20 cellular contexts compared by ENCODE assay signal in genomic region chr21:21279193-21279901, GRCh38.
DNase-seq lines count a peak whose midpoint lies in the region; ATAC-seq, FAIRE-seq and TF ChIP-seq lines count a peak whose summit lies in the region.
"Had no signal": no experiment of that assay in that cellular context is flagged by ENCODE, and none has a peak within 500 bp of the region (broad histone marks: within the 10 kb centered on the region; RNA-seq: fewer than 3 reads in every experiment).

No MANE protein-coding gene starts in this region.

- POLR2A ChIA-PET in HepG2 (lab: Yijun Ruan, JAX), result no interaction called here

- H3K79me2 ChIP-seq in HepG2 (ENCODE audit: insufficient read depth, low read length), result no peaks in the 10 kb centered on the region
- H3K79me2 ChIP-seq in SU-DHL-6 (ENCODE audit: insufficient read depth, low read length), result no peaks in the 10 kb centered on the region

- TF ChIP-seq EP300 in HepG2 (IDR thresholded peaks at IDR 0.05; ENCODE audit: low read depth in 2 of 2, low read length in 2 of 2), result no peak
- TF ChIP-seq EP300 in HepG2 (CRISPR knock-in tag; IDR thresholded peaks at IDR 0.05; ENCODE audit: borderline replicate concordance), result no peak

- ATAC-seq in HepG2 (no peak), left lobe of liver (peak; percentile 84), GM21447 (IDR thresholded peaks at IDR 0.05; ENCODE audit: unreplicated experiment) (no peak)
- ATAC-seq: GM12878, HCT116 had no signal

- CTCF ChIA-PET in HepG2 (lab: Yijun Ruan, JAX; ENCODE audit: low intra/inter-chr PET ratio, low total read pairs), result no interaction called here

- H3K4me1 ChIP-seq in liver (ENCODE audit: control insufficient read depth in 4 of 4, insufficient read depth in 4 of 4, low read length in 3 of 4) (peaks cover 0 to 14% (median 7%) of the 10 kb centered on the region in 4 donors), HepG2 (ENCODE audit: insufficient read depth, low read length) (no peaks in the 10 kb centered on the region), testis (no peaks in the 10 kb centered on the region)
- H3K4me1 ChIP-seq: BLaER1 had no signal

- H3K4me3 ChIP-seq in liver (ENCODE audit: low read depth in 1 of 3, low read length in 3 of 3) (peak overlapping the region in 2 of 3 donors; percentile 14 to 16), HepG2 (replicated peaks in 1 of 3; ENCODE audit: insufficient read depth in 1 of 3, low read depth in 2 of 3, low read length in 3 of 3) (no peak overlapping the region), SU-DHL-6 (ENCODE audit: insufficient read depth, low read length, poor library complexity, severe bottlenecking) (no peak overlapping the region), testis (no peak overlapping the region)
- H3K4me3 ChIP-seq: BLaER1, GM12878 had no signal

- TF ChIP-seq RAD21 in liver (IDR thresholded peaks at IDR 0.05) (no peak), HepG2 (CRISPR knock-in tag; IDR thresholded peaks at IDR 0.05) (no peak)

- intact Hi-C loops in HepG2 (cut with micrococcal nuclease; ENCODE audit: unreplicated experiment), result no loop called here
- intact Hi-C loops in testis (cut with DNase I; ENCODE audit: low total_unique reads), result no loop called here

- no peaks in the 10 kb centered on the region for H3K27me3 ChIP-seq in liver (ENCODE audit: control insufficient read depth in 4 of 4, insufficient read depth in 4 of 4, low read length in 3 of 4)
- H3K27me3 ChIP-seq in HepG2 (ENCODE audit: control insufficient read depth in 1 of 2, insufficient read depth in 2 of 2, low read length in 2 of 2), result no peaks in the 10 kb centered on the region
- no peaks in the 10 kb centered on the region for H3K27me3 ChIP-seq in SU-DHL-6 (ENCODE audit: low read length)
- no peaks in the 10 kb centered on the region for H3K27me3 ChIP-seq in testis
- H3K27me3 ChIP-seq: BLaER1 had no signal

- H3K9me3 ChIP-seq in liver (ENCODE audit: control insufficient read depth in 4 of 4, low read length in 3 of 4) (no peaks in the 10 kb centered on the region), HepG2 (ENCODE audit: low read length) (peaks cover 65% of the 10 kb centered on the region), SU-DHL-6 (ENCODE audit: insufficient read depth, low read length) (no peaks in the 10 kb centered on the region), testis (no peaks in the 10 kb centered on the region)
- H3K9me3 ChIP-seq: BLaER1 had no signal

- H2AFZ ChIP-seq in HepG2 (ENCODE audit: low read length) (no peak overlapping the region), SU-DHL-6 (ENCODE audit: low read depth, low read length, severe bottlenecking) (peak overlapping the region; percentile 66)

- H3K9me2 ChIP-seq in SU-DHL-6 (replicated peaks; ENCODE audit: insufficient read depth, low read length), result no peaks in the 10 kb centered on the region

- BruUV-seq in HepG2 (replicated peaks; lab: Mats Ljungman, UMichigan), result no TSS peak

- 43% methylated on average over 13 of the region's 13 CpGs for WGBS in liver
- WGBS in HepG2 (ENCODE audit: low lambda C conversion rate), result 23% methylated on average over 13 of the region's 13 CpGs
- 61 to 68% methylated on average over 13 of the region's 13 CpGs for WGBS in testis, 2 donors

- H3K9ac ChIP-seq in liver (ENCODE audit: low read depth in 1 of 2, low read length in 2 of 2), result no peak overlapping the region
- no peak overlapping the region for H3K9ac ChIP-seq in HepG2 (ENCODE audit: insufficient read depth, low read depth, low read length)
- no peak overlapping the region for H3K9ac ChIP-seq in SU-DHL-6 (ENCODE audit: low read length)
- H3K9ac ChIP-seq: BLaER1 had no signal

- H3F3A ChIP-seq in SU-DHL-6 (ENCODE audit: insufficient read depth), result no peaks in the 10 kb centered on the region

- H3K4me2 ChIP-seq in HepG2 (ENCODE audit: low read depth, low read length) (no peak overlapping the region), SU-DHL-6 (ENCODE audit: low read depth, low read length, poor library complexity, severe bottlenecking) (no peak overlapping the region)
- H3K4me2 ChIP-seq: BLaER1 had no signal

- FAIRE-seq in HepG2 (lab: Jason Lieb, UNC), result no peak
- FAIRE-seq: A204.1, D721Med, GM12878, GM19239 had no signal

- H3K27ac ChIP-seq in liver (ENCODE audit: low read depth in 1 of 2, low read length in 2 of 2) (no peak overlapping the region), HepG2 (ENCODE audit: extremely low read length, insufficient read depth, low read length) (no peak overlapping the region), SU-DHL-6 (ENCODE audit: low read depth, low read length) (no peak overlapping the region), testis (peak overlapping the region; percentile 45 to 56)
- H3K27ac ChIP-seq: 22Rv1, BLaER1 had no signal

- TF ChIP-seq CTCF in liver (IDR thresholded peaks at IDR 0.05; ENCODE audit: low read depth, low read length, missing input control) (no peak), HepG2 (CRISPR knock-in tag; IDR thresholded peaks at IDR 0.05) (no peak), SU-DHL-6 (IDR thresholded peaks at IDR 0.05; ENCODE audit: insufficient read depth, low read length, poor library complexity, severe bottlenecking) (no peak), testis (IDR thresholded peaks at IDR 0.05) (no peak)

- H4K20me1 ChIP-seq in HepG2 (ENCODE audit: insufficient read depth, low read length) (no peaks in the 10 kb centered on the region), SU-DHL-6 (ENCODE audit: low read depth, low read length) (no peaks in the 10 kb centered on the region)
- H4K20me1 ChIP-seq: BLaER1 had no signal

- H3K36me3 ChIP-seq in liver (ENCODE audit: control insufficient read depth in 4 of 4, insufficient read depth in 3 of 4, low read depth in 1 of 4, low read length in 3 of 4) (no peaks in the 10 kb centered on the region), HepG2 (replicated peaks in 1 of 2; ENCODE audit: control insufficient read depth in 1 of 2, insufficient read depth in 2 of 2, low read length in 2 of 2) (no peaks in the 10 kb centered on the region), SU-DHL-6 (ENCODE audit: low read length) (no peaks in the 10 kb centered on the region; the same call in 1 of the 2 replicates), testis (ENCODE audit: low read depth, missing control alignments) (no peaks in the 10 kb centered on the region)
- H3K36me3 ChIP-seq: BLaER1 had no signal

- TF ChIP-seq POLR2A in HepG2 (IDR thresholded peaks at IDR 0.05; ENCODE audit: insufficient read depth in 1 of 2, low read depth in 2 of 2, low read length in 2 of 2) (no peak), testis (IDR thresholded peaks at IDR 0.05) (no peak)

- in situ Hi-C loops in HepG2 (cut with HindIII; ENCODE audit: extremely low pct_ligation_motif_present, low pct_unique_long_range_greater_than_20kb), result no loop called here

- no peak for DNase-seq in HepG2 (ENCODE audit: low spot score)
- DNase-seq in left lobe of liver (ENCODE audit: low spot score), result no peak
- DNase-seq in testis, result no peak
- no peak for DNase-seq in UCSD-AML1 (lab: John Stamatoyannopoulos, UW; ENCODE audit: unreplicated experiment)
- no peak for DNase-seq in KG1 (lab: John Stamatoyannopoulos, UW)
- DNase-seq: CD4-positive, alpha-beta T cell; CD8-positive, alpha-beta memory T cell; EL; GDM1; H9 had no signal

TF ChIP-seq in liver, 16 proteins besides CTCF, POLR2A, EP300 and RAD21:
- no peak for TF ChIP-seq FOXA1 (IDR thresholded peaks at IDR 0.05)
- no peak for TF ChIP-seq FOXA2 (IDR thresholded peaks at IDR 0.05)
- peak in 1 of 2 donors; percentile 6 for TF ChIP-seq HNF4A (conservative IDR thresholded peaks at IDR 0.05)
- no peak for TF ChIP-seq RXRA (IDR thresholded peaks at IDR 0.05)
- TF ChIP-seq JUND (IDR thresholded peaks at IDR 0.05), result no peak

TF ChIP-seq in HepG2, 621 proteins besides CTCF, POLR2A, EP300 and RAD21 (continues in another document):
- no peak for TF ChIP-seq SMYD3 (CRISPR knock-in tag; IDR thresholded peaks at IDR 0.05)
- no peak for TF ChIP-seq ZMYM3 (CRISPR knock-in tag; IDR thresholded peaks at IDR 0.05)
- no peak for TF ChIP-seq ZNF572 (CRISPR knock-in tag; IDR thresholded peaks at IDR 0.05)
- TF ChIP-seq ARNTL (CRISPR knock-in tag; IDR thresholded peaks at IDR 0.05), result no peak
- TF ChIP-seq ZNF10 (CRISPR knock-in tag; IDR thresholded peaks at IDR 0.05; ENCODE audit: borderline replicate concordance, low read depth), result no peak
- TF ChIP-seq ZNF18 (CRISPR knock-in tag; IDR thresholded peaks at IDR 0.05; ENCODE audit: insufficient replicate concordance), result no peak
- no peak for TF ChIP-seq THRA (CRISPR knock-in tag; IDR thresholded peaks at IDR 0.05; ENCODE audit: borderline replicate concordance)
- no peak for TF ChIP-seq KAT2B (IDR thresholded peaks at IDR 0.05; ENCODE audit: borderline replicate concordance, low read depth, low read length)
- no peak for TF ChIP-seq TMF1 (CRISPR knock-in tag; IDR thresholded peaks at IDR 0.05; ENCODE audit: low read depth)
- TF ChIP-seq MED13 (CRISPR knock-in tag; IDR thresholded peaks at IDR 0.05), result no peak
- TF ChIP-seq SP5 (CRISPR knock-in tag; IDR thresholded peaks at IDR 0.05; ENCODE audit: borderline replicate concordance, low read depth), result no peak
- TF ChIP-seq BCL6 (CRISPR knock-in tag; IDR thresholded peaks at IDR 0.05), result no peak
- no peak for TF ChIP-seq CC2D1A (CRISPR knock-in tag; IDR thresholded peaks at IDR 0.05)

Comparison
In these comparisons a context has a peak if more than half of its experiments do, and no peak if none do; other contexts are left out.
1. H3K4me3 ChIP-seq: peak in liver (2 of 3); none in HepG2 (0 of 3), SU-DHL-6 (single experiment) and testis (0 of 2).
2. H3K27ac ChIP-seq: peak in testis (2 of 2); none in liver (0 of 2), HepG2 (single experiment) and SU-DHL-6 (single experiment).